In genomic region chr5:124317471-124317870, GRCh38 we compare ENCODE assay signal across 26 cellular contexts.
"Had no signal": no experiment of that assay in that cellular context is flagged by ENCODE, and none has a peak within 500 bp of the region (broad histone marks: within the 10 kb centered on the region; RNA-seq: fewer than 3 reads in every experiment).

No MANE protein-coding gene starts in this region.

- DNase-seq: dermis blood vessel endothelial cell; effector memory CD8-positive, alpha-beta T cell; erythroblast; esophagus squamous epithelium; foreskin melanocyte; glutamatergic neuron; left lung; mesenchymal stem cell; midbrain; naive thymus-derived CD4-positive, alpha-beta T cell; nephron progenitor cell; occipital lobe; ovary; posterior cingulate gyrus; psoas muscle; right lobe of liver; small intestine; stimulated activated CD4-positive, alpha-beta T cell treated with anti-CD3 and anti-CD28 coated beads, Interleukin-15, amount 100 ng/mL, for 24 hours; stimulated activated CD4-positive, alpha-beta T cell treated with anti-CD3 and anti-CD28 coated beads, Interleukin-2, amount 100 ng/mL, for 48 hours; stimulated activated naive B cell treated with anti-CD40 and anti-IgM and Interleukin-4, amounts not matched to agents 10 μg/mL and 1 μg/mL and 100 μg/mL, for 72 hours; trophoblast cell had no signal

- ATAC-seq: effector memory CD8-positive, alpha-beta T cell; left lung; naive thymus-derived CD4-positive, alpha-beta T cell; psoas muscle; right lobe of liver; stimulated activated naive B cell treated with anti-CD40 and anti-IgM and Interleukin-4, amounts not matched to agents 10 μg/mL and 1 μg/mL and 100 μg/mL, for 72 hours had no signal

- H3K27ac Mint-ChIP-seq: effector memory CD8-positive, alpha-beta T cell; naive thymus-derived CD4-positive, alpha-beta T cell; nephron progenitor cell; stimulated activated naive B cell treated with anti-CD40 and anti-IgM and Interleukin-4, amounts not matched to agents 10 μg/mL and 1 μg/mL and 100 μg/mL, for 72 hours; stimulated activated naive CD8-positive, alpha-beta T cell treated with anti-CD3 and anti-CD28 coated beads, Interleukin-15, Interleukin-2, amounts not matched to agents 100 ng/mL and 50 ng/mL, for 24 hours had no signal

- H3K4me3 ChIP-seq: coronary artery, esophagus squamous epithelium, left lung, ovary, psoas muscle, right lobe of liver, vagina had no signal

- H3K4me1 Mint-ChIP-seq: naive thymus-derived CD4-positive, alpha-beta T cell; stimulated activated naive B cell treated with anti-CD40 and anti-IgM and Interleukin-4, amounts not matched to agents 10 μg/mL and 1 μg/mL and 100 μg/mL, for 72 hours had no signal

- H3K4me3 Mint-ChIP-seq: effector memory CD8-positive, alpha-beta T cell; naive thymus-derived CD4-positive, alpha-beta T cell; nephron progenitor cell; stimulated activated naive B cell treated with anti-CD40 and anti-IgM and Interleukin-4, amounts not matched to agents 10 μg/mL and 1 μg/mL and 100 μg/mL, for 72 hours; stimulated activated naive CD8-positive, alpha-beta T cell treated with anti-CD3 and anti-CD28 coated beads, Interleukin-15, Interleukin-2, amounts not matched to agents 100 ng/mL and 50 ng/mL, for 24 hours had no signal

- H3K36me3 ChIP-seq: esophagus squamous epithelium, left lung, ovary, right lobe of liver, vagina had no signal

- H3K9me3 ChIP-seq: esophagus squamous epithelium, ovary, psoas muscle, right lobe of liver, vagina had no signal

- H3K27me3 ChIP-seq: esophagus squamous epithelium, left lung, ovary, right lobe of liver, vagina had no signal

- FAIRE-seq: endometrium, keratinocyte, small intestine had no signal

- H3K27ac ChIP-seq: coronary artery, esophagus squamous epithelium, left lung, ovary, psoas muscle, right lobe of liver, vagina had no signal

- H3K9me3 Mint-ChIP-seq: stimulated activated naive CD8-positive, alpha-beta T cell treated with anti-CD3 and anti-CD28 coated beads, Interleukin-15, Interleukin-2, amounts not matched to agents 100 ng/mL and 50 ng/mL, for 24 hours had no signal

- H3K27me3 Mint-ChIP-seq: effector memory CD8-positive, alpha-beta T cell; naive thymus-derived CD4-positive, alpha-beta T cell; stimulated activated naive B cell treated with anti-CD40 and anti-IgM and Interleukin-4, amounts not matched to agents 10 μg/mL and 1 μg/mL and 100 μg/mL, for 72 hours; stimulated activated naive CD8-positive, alpha-beta T cell treated with anti-CD3 and anti-CD28 coated beads, Interleukin-15, Interleukin-2, amounts not matched to agents 100 ng/mL and 50 ng/mL, for 24 hours had no signal

- H3K36me3 Mint-ChIP-seq: naive thymus-derived CD4-positive, alpha-beta T cell had no signal
